ENCODE assay signal across 13 cellular contexts in genomic region chr10:33421789-33422188, GRCh38.
DNase-seq lines count a peak whose midpoint lies in the region; ATAC-seq and TF ChIP-seq lines count a peak whose summit lies in the region.
"Had no signal": no experiment of that assay in that cellular context is flagged by ENCODE, and none has a peak within 500 bp of the region (broad histone marks: within the 10 kb centered on the region; RNA-seq: fewer than 3 reads in every experiment).

No MANE protein-coding gene starts in this region.

- ATAC-seq in mucosa of descending colon (peak; percentile 47), GM18868 (IDR thresholded peaks at IDR 0.05; ENCODE audit: unreplicated experiment) (no peak), HG03108 (IDR thresholded peaks at IDR 0.05; ENCODE audit: unreplicated experiment) (no peak)
- ATAC-seq: GM23338; natural killer cell treated with Interleukin-12 subunit alpha and Interleukin-12 subunit beta and Interleukin-15 and Interleukin-18, amount 100 ng/mL, for 72 hours had no signal

- POLR2A ChIA-PET in A673 (lab: Charles Lee; ENCODE audit: low non-redundant PET) = interaction anchor here (0.7 kb wide), 1 partner anchor 77 kb away, joined by 5 read pairs; no protein-coding TSS in a partner anchor

- no peaks in the 10 kb centered on the region for H3K9me3 ChIP-seq in A673 (ENCODE audit: low read depth, low read length, poor library complexity, severe bottlenecking)
- no peaks in the 10 kb centered on the region for H3K9me3 ChIP-seq in mucosa of descending colon
- H3K9me3 ChIP-seq: BLaER1 treated with 17β-estradiol and CSF1 and Interleukin-3, amounts not matched to agents 10 nM and 100 nM had no signal

- intact Hi-C loops in A673 (cut with micrococcal nuclease; ENCODE audit: unreplicated experiment) (no loop called here), mucosa of descending colon (cut with DNase I, micrococcal nuclease) (no loop called here)

- no TSS peak for BruUV-seq in A673 (replicated peaks; lab: Mats Ljungman, UMichigan)

- peak; percentile 11 for DNase-seq in A673 (ENCODE audit: low spot score)
- peak; percentile 3 for DNase-seq in HuH-7.5 (ENCODE audit: low spot score)
- DNase-seq in dermis blood vessel endothelial cell = peak; percentile 40
- no peak for DNase-seq in mucosa of descending colon
- DNase-seq in cortex of kidney (lab: John Stamatoyannopoulos, UW) = no peak
- no peak for DNase-seq in activated CD4-positive, alpha-beta T cell treated with anti-CD3 and anti-CD28 coated beads, Interleukin-2, amount 50 U/mL, for 4 hours
- DNase-seq: activated naive CD4-positive, alpha-beta T cell; NCI-H526 treated with DMSO at 0.1 percent for 48 hours had no signal

- TF ChIP-seq CTCF in A673 (conservative IDR thresholded peaks at IDR 0.05; ENCODE audit: low read depth, low read length) = no peak
- TF ChIP-seq CTCF in mucosa of descending colon (IDR thresholded peaks at IDR 0.05) = no peak

- no peak overlapping the region for H3K4me3 ChIP-seq in A673 (ENCODE audit: low read depth, low read length, poor library complexity, severe bottlenecking)
- no peak overlapping the region for H3K4me3 ChIP-seq in mucosa of descending colon
- H3K4me3 ChIP-seq: BLaER1 treated with 17β-estradiol and CSF1 and Interleukin-3, amounts not matched to agents 10 nM and 100 nM; GM23338 had no signal

- H3K27ac ChIP-seq in A673 (ENCODE audit: low read depth, low read length, poor library complexity, severe bottlenecking) = no peak overlapping the region
- H3K27ac ChIP-seq: BLaER1 treated with 17β-estradiol and CSF1 and Interleukin-3, amounts not matched to agents 10 nM and 100 nM had no signal

- H3K36me3 ChIP-seq in A673 (ENCODE audit: insufficient read depth, low read length, poor library complexity, severe bottlenecking) (no peaks in the 10 kb centered on the region), mucosa of descending colon (ENCODE audit: low read depth) (no peaks in the 10 kb centered on the region)
- H3K36me3 ChIP-seq: BLaER1 treated with 17β-estradiol and CSF1 and Interleukin-3, amounts not matched to agents 10 nM and 100 nM had no signal

- H3K27me3 ChIP-seq in A673 (replicated peaks; ENCODE audit: insufficient read depth, low read depth, low read length, poor library complexity) = no peaks in the 10 kb centered on the region
- H3K27me3 ChIP-seq: BLaER1 treated with 17β-estradiol and CSF1 and Interleukin-3, amounts not matched to agents 10 nM and 100 nM had no signal

- CTCF ChIA-PET in A673 (lab: Charles Lee) = no interaction called here

- H3K4me1 ChIP-seq in A673 (ENCODE audit: insufficient read depth, low read length, poor library complexity, severe bottlenecking) (peaks cover 8% of the 10 kb centered on the region), mucosa of descending colon (ENCODE audit: low read depth) (no peaks in the 10 kb centered on the region)

Comparison
In these comparisons a context has a peak if more than half of its experiments do, and no peak if none do; other contexts are left out.
1. DNase-seq: peak in A673 (single experiment), HuH-7.5 (single experiment) and dermis blood vessel endothelial cell (single experiment); none in mucosa of descending colon (0 of 3), cortex of kidney (single experiment) and activated CD4-positive, alpha-beta T cell treated with anti-CD3 and anti-CD28 coated beads, Interleukin-2, amount 50 U/mL, for 4 hours (0 of 2).